In genomic region chr1:46342084-46342656, GRCh38 we compare ENCODE assay signal across 7 cellular contexts. TPM values are rescaled to one million over a fixed set of nuclear protein-coding genes. Genes with fewer than 3 reads are reported as not detected.
DNase-seq lines count a peak whose midpoint lies in the region; ATAC-seq and TF ChIP-seq lines count a peak whose summit lies in the region.

No MANE protein-coding gene starts in this region.

- peak overlapping the region; percentile 98 to 100 (median 100) for H3K27ac Mint-ChIP-seq in brain
- peak overlapping the region; percentile 99 for H3K27ac Mint-ChIP-seq in nephron progenitor cell

- no peak for ATAC-seq in HG02970 (IDR thresholded peaks at IDR 0.05; ENCODE audit: low FRiP score, unreplicated experiment)
- no peak for ATAC-seq in HG03565 (IDR thresholded peaks at IDR 0.05; ENCODE audit: unreplicated experiment)

- no peaks in the 10 kb centered on the region for H3K9me2 ChIP-seq in Karpas-422 (replicated peaks; ENCODE audit: insufficient read depth, low read length)

- peak overlapping the region; percentile 97; the same call in 1 of the 2 replicates for H3K9ac ChIP-seq in Karpas-422 (ENCODE audit: low read length)

- H3K4me1 ChIP-seq in Karpas-422 (ENCODE audit: low read length): peaks cover 24% of the 10 kb centered on the region

- H4K20me1 ChIP-seq in Karpas-422 (ENCODE audit: insufficient read depth, low read depth, low read length): peaks cover 7% of the 10 kb centered on the region; the same call in 1 of the 2 replicates

- H3K9me3 Mint-ChIP-seq in brain: peaks cover 0 to 5% (median 0%) of the 10 kb centered on the region in 5 experiments
- H3K9me3 Mint-ChIP-seq in nephron progenitor cell: no peaks in the 10 kb centered on the region

- H3K4me1 Mint-ChIP-seq in brain (peaks cover 45% of the 10 kb centered on the region), nephron progenitor cell (peaks cover 51% of the 10 kb centered on the region)

- intact Hi-C loops in posterior vena cava (cut with DNase I): loop anchor here in 1 of 2 donors (5.0 kb wide), 1 partner anchor 40 kb away; the partner anchor contains the start of genes LRRC41 and UQCRH

- no peak overlapping the region for H3K27ac ChIP-seq in Karpas-422 (ENCODE audit: low read length)

- H2AFZ ChIP-seq in Karpas-422 (ENCODE audit: low read length): no peak overlapping the region

- no peaks in the 10 kb centered on the region for H3K9me3 ChIP-seq in Karpas-422 (ENCODE audit: low read length)

- no peaks in the 10 kb centered on the region for H3K27me3 ChIP-seq in Karpas-422 (ENCODE audit: low read length)

- peak; percentile 51 for TF ChIP-seq CTCF in GM12874 (IDR thresholded peaks at IDR 0.05; ENCODE audit: insufficient read depth, low read depth, low read length)
- no peak for TF ChIP-seq CTCF in brain (conservative IDR thresholded peaks at IDR 0.05)
- peak; percentile 23 for TF ChIP-seq CTCF in nephron progenitor cell (IDR thresholded peaks at IDR 0.05)

- H3K4me3 ChIP-seq in Karpas-422 (ENCODE audit: low read length): peak overlapping the region; percentile 82; the same call in 1 of the 2 replicates

- H3K4me2 ChIP-seq in Karpas-422 (ENCODE audit: low read depth, low read length, poor library complexity, severe bottlenecking): peak overlapping the region; percentile 90

- H3K79me2 ChIP-seq in Karpas-422 (ENCODE audit: low read length): peaks cover 26% of the 10 kb centered on the region

- H3K36me3 ChIP-seq in Karpas-422 (ENCODE audit: insufficient read depth, low read length): peaks cover 5% of the 10 kb centered on the region; the same call in 1 of the 2 replicates

- H3K27me3 Mint-ChIP-seq in brain (peaks cover 13% of the 10 kb centered on the region), nephron progenitor cell (ENCODE audit: low read depth, poor library complexity) (no peaks in the 10 kb centered on the region)

- H3K36me3 Mint-ChIP-seq in brain (peaks cover 35% of the 10 kb centered on the region), nephron progenitor cell (ENCODE audit: low read depth) (peaks cover 35% of the 10 kb centered on the region)

- H3K4me3 Mint-ChIP-seq in brain: peak overlapping the region; percentile 96 to 99 (median 98)
- H3K4me3 Mint-ChIP-seq in nephron progenitor cell: peak overlapping the region; percentile 98

- peak; percentile 58 for DNase-seq in Karpas-422
- peak; percentile 16 for DNase-seq in nephron progenitor cell
- no peak for DNase-seq in posterior vena cava (ENCODE audit: low spot score)

RNA-seq across cellular contexts. Expression of gene NSUN4, which starts 1.6 kb away (rescaled TPM):
- 15.9 and 27.1 TPM in 2 replicates for total RNA-seq in Karpas-422 (2014; rRNA removed; shearing (Covaris generic); ENCODE audit: low replicate concordance)
- polyA plus RNA-seq in brain (ENCODE audit: insufficient read depth, low read depth, low replicate concordance): 13.3 TPM
- 10 to 100 TPM; 17.3 to 18.9 TPM for total RNA-seq in posterior vena cava

RNA-seq across cellular contexts. Expression of gene UQCRH, which starts 38.7 kb away (rescaled TPM):
- 455 and 533 TPM in 2 replicates for total RNA-seq in Karpas-422 (2014; rRNA removed; shearing (Covaris generic); ENCODE audit: low replicate concordance)
- polyA plus RNA-seq in brain (ENCODE audit: insufficient read depth, low read depth, low replicate concordance): 387 TPM
- 100 to 1,000 TPM; 127 to 149 TPM for total RNA-seq in posterior vena cava

RNA-seq across cellular contexts. Expression of gene LRRC41, which starts 38.8 kb away (rescaled TPM):
- 64.1 and 69.1 TPM in 2 replicates for total RNA-seq in Karpas-422 (2014; rRNA removed; shearing (Covaris generic); ENCODE audit: low replicate concordance)
- polyA plus RNA-seq in brain (ENCODE audit: insufficient read depth, low read depth, low replicate concordance): 79.6 TPM
- total RNA-seq in posterior vena cava: 10 to 100 TPM; 40.7 to 45.3 TPM

RNA-seq across cellular contexts. Expression of gene FAAH, which starts 51.9 kb away (rescaled TPM):
- 1.3 TPM in 1 of 2 replicates, not detected in the other for total RNA-seq in Karpas-422 (2014; rRNA removed; shearing (Covaris generic); ENCODE audit: low replicate concordance)
- 25.0 TPM for polyA plus RNA-seq in brain (ENCODE audit: insufficient read depth, low read depth, low replicate concordance)
- 1 to 10 TPM; 2.2 to 2.4 TPM for total RNA-seq in posterior vena cava

Comparison
In these comparisons a context has a peak if more than half of its experiments do, and no peak if none do; other contexts are left out.
1. CTCF ChIP-seq: peak in GM12874 (single experiment) and nephron progenitor cell (single experiment); none in brain (0 of 2).